In the genomic region with DNA sequence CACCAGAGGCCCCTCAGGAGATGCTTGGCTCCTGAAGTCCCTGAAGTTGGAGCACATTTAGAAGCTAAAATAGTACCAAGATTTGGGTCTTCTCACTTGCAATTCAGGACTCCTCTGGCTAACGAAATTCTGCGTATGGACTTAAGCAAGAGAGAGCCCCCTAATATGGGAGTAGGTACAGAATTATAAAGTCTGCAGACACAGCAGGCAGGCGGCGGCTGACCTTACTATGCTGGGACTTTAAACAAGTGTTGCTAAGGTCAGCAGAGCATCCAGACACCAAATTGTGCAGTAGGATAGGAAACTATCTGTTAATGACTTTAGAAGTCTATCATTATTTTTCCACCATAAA, we compare ENCODE assay signal across 10 cellular contexts.
"Had no signal": no experiment of that assay in that cellular context is flagged by ENCODE, and none has a peak within 500 bp of the region (broad histone marks: within the 10 kb centered on the region; RNA-seq: fewer than 3 reads in every experiment).

No MANE protein-coding gene starts in this region.

- H3K36me3 ChIP-seq: esophagus muscularis mucosa, pancreas, stomach, thyroid gland, vagina had no signal

- H3K9me3 ChIP-seq: esophagus muscularis mucosa, pancreas, stomach, thyroid gland, vagina had no signal

- H3K9me3 Mint-ChIP-seq: activated B cell treated with CpG ODN at 0.5 μM for 24 hours; activated CD4-positive, alpha-beta T cell treated with anti-CD3 and anti-CD28 coated beads, Interleukin-2, amount 10 ng/mL, durations not matched to agents 24 days and 14 days; activated T-helper 2 cell treated with anti-CD3 and anti-CD28 coated beads, Interferon-gamma antibody, Interleukin-2, Interleukin-4, amounts not matched to agents 10 μg/mL and 5 μg/mL and 100 μg/mL, durations not matched to agents 14 hours and 24 hours and 36 hours had no signal

- H3K27me3 ChIP-seq: esophagus muscularis mucosa, pancreas, thyroid gland, vagina had no signal

- FAIRE-seq: pancreas had no signal

- H3K27ac Mint-ChIP-seq: activated B cell treated with CpG ODN at 0.5 μM for 24 hours; activated CD4-positive, alpha-beta T cell treated with anti-CD3 and anti-CD28 coated beads, Interleukin-2, amount 10 ng/mL, durations not matched to agents 24 days and 14 days; activated T-helper 2 cell treated with anti-CD3 and anti-CD28 coated beads, Interferon-gamma antibody, Interleukin-2, Interleukin-4, amounts not matched to agents 10 μg/mL and 5 μg/mL and 100 μg/mL, durations not matched to agents 14 hours and 24 hours and 36 hours; T-helper 17 cell had no signal

- H3K27ac ChIP-seq: esophagus muscularis mucosa, pancreas, stomach, thyroid gland, vagina had no signal

- H3K4me1 Mint-ChIP-seq: activated B cell treated with CpG ODN at 0.5 μM for 24 hours, neural crest cell had no signal

- H3K4me3 ChIP-seq: esophagus muscularis mucosa, pancreas, stomach, thyroid gland, vagina had no signal

- H3K4me1 ChIP-seq: pancreas had no signal

- H3K4me3 Mint-ChIP-seq: activated B cell treated with CpG ODN at 0.5 μM for 24 hours; activated CD4-positive, alpha-beta T cell treated with anti-CD3 and anti-CD28 coated beads, Interleukin-2, amount 10 ng/mL, durations not matched to agents 24 days and 14 days; neural crest cell; T-helper 17 cell had no signal
